Comparison of ENCODE assay signal across 15 cellular contexts in genomic region chr12:13537623-13538022, GRCh38.
A peak's percentile ranks its signal among the peaks of the same experiment; 100 is the strongest.
DNase-seq lines count a peak whose midpoint lies in the region; ATAC-seq, FAIRE-seq and TF ChIP-seq lines count a peak whose summit lies in the region.
"Had no signal": no experiment of that assay in that cellular context is flagged by ENCODE, and none has a peak within 500 bp of the region (broad histone marks: within the 10 kb centered on the region; RNA-seq: fewer than 3 reads in every experiment).

No MANE protein-coding gene starts in this region.

- no peaks in the 10 kb centered on the region for H3K27me3 ChIP-seq in spleen (replicated peaks in 1 of 7)
- H3K27me3 ChIP-seq in pancreas, result no peaks in the 10 kb centered on the region
- H3K27me3 ChIP-seq: upper lobe of left lung had no signal

- H3K4me1 ChIP-seq in spleen, result peaks cover 0 to 35% (median 4%) of the 10 kb centered on the region in 6 donors
- H3K4me1 ChIP-seq in pancreas, result no peaks in the 10 kb centered on the region
- H3K4me1 ChIP-seq: upper lobe of left lung had no signal

- DNase-seq in spleen, result no peak
- DNase-seq in NK-92 (lab: John Stamatoyannopoulos, UW; ENCODE audit: unreplicated experiment), result no peak
- no peak for DNase-seq in NCI-H1417 (lab: John Stamatoyannopoulos, UW)
- DNase-seq in GOT3 (lab: John Stamatoyannopoulos, UW), result no peak
- DNase-seq in pancreas, result no peak
- DNase-seq: activated naive CD4-positive, alpha-beta T cell; CD8-positive, alpha-beta memory T cell; left ventricle myocardium superior; upper lobe of left lung had no signal

- no peak for FAIRE-seq in pancreas (lab: Jason Lieb, UNC)

- peak; percentile 53 for ATAC-seq in GM18870 (IDR thresholded peaks at IDR 0.05; ENCODE audit: unreplicated experiment)
- peak; percentile 50 for ATAC-seq in GM21737 (IDR thresholded peaks at IDR 0.05; ENCODE audit: unreplicated experiment)
- peak; percentile 39 for ATAC-seq in HG03342 (IDR thresholded peaks at IDR 0.05; ENCODE audit: unreplicated experiment)
- ATAC-seq in pancreas, result no peak
- ATAC-seq: left ventricle myocardium superior had no signal

- H3K36me3 ChIP-seq in spleen (no peaks in the 10 kb centered on the region), pancreas (no peaks in the 10 kb centered on the region)
- H3K36me3 ChIP-seq: upper lobe of left lung had no signal

- TF ChIP-seq CTCF in spleen (IDR thresholded peaks at IDR 0.05 in 8 of 11, conservative IDR thresholded peaks at IDR 0.05 in 3 of 11) (no peak), pancreas (IDR thresholded peaks at IDR 0.05) (no peak)

- intact Hi-C loops in spleen (cut with DNase I; ENCODE audit: low total_unique reads), result no loop called here
- intact Hi-C loops in pancreas (cut with DNase I), result loop anchor here in 1 of 3 donors (5.0 to 10.0 kb wide), 2 partner anchors 183 to 260 kb away; no protein-coding TSS in a partner anchor

- H3K9me3 ChIP-seq in spleen, result no peaks in the 10 kb centered on the region
- no peaks in the 10 kb centered on the region for H3K9me3 ChIP-seq in pancreas
- H3K9me3 ChIP-seq: upper lobe of left lung had no signal

- H3K4me3 ChIP-seq in spleen (no peak overlapping the region), pancreas (no peak overlapping the region)
- H3K4me3 ChIP-seq: skin epidermis, upper lobe of left lung had no signal

- no peak for TF ChIP-seq POLR2A in spleen (IDR thresholded peaks at IDR 0.05)

- H3K27ac ChIP-seq in spleen (peak overlapping the region in 5 of 8 donors; percentile 46 to 73 (median 65)), pancreas (no peak overlapping the region)
- H3K27ac ChIP-seq: epithelial cell of prostate, HL-60, skin epidermis, upper lobe of left lung had no signal

- WGBS in spleen, 5 donors, result 49 to 67% (median 54%) methylated on average over 2 of the region's 2 CpGs
- WGBS in pancreas, 2 donors, result 66% methylated on average over 2 of the region's 2 CpGs

Comparison
In these comparisons a context has a peak if more than half of its experiments do, and no peak if none do; other contexts are left out.
1. ATAC-seq: peak in GM18870 (single experiment), GM21737 (single experiment) and HG03342 (single experiment); none in pancreas (0 of 4).
2. H3K27ac ChIP-seq: peak in spleen (5 of 8); none in pancreas (0 of 4).